1 cellular context compared by ENCODE assay signal in genomic region chrX:23784487-23785301, GRCh38.
TF ChIP-seq lines count a peak whose summit lies in the region.

No MANE protein-coding gene starts in this region.

TF ChIP-seq in HEK293, 187 proteins besides CTCF, POLR2A, EP300 and RAD21 (continued from another document):
- TF ChIP-seq SCRT2 (tag by site-specific recombination; IDR thresholded peaks at IDR 0.05) = peak; percentile 49; the same call in 1 of the 2 replicates
- peak; percentile 94 for TF ChIP-seq ZNF362 (tag by site-specific recombination; IDR thresholded peaks at IDR 0.05)
- no peak for TF ChIP-seq ZBTB1 (tag by site-specific recombination; IDR thresholded peaks at IDR 0.05)
- no peak for TF ChIP-seq ZNF701 (tag by site-specific recombination; IDR thresholded peaks at IDR 0.05)
